In the genomic region with DNA sequence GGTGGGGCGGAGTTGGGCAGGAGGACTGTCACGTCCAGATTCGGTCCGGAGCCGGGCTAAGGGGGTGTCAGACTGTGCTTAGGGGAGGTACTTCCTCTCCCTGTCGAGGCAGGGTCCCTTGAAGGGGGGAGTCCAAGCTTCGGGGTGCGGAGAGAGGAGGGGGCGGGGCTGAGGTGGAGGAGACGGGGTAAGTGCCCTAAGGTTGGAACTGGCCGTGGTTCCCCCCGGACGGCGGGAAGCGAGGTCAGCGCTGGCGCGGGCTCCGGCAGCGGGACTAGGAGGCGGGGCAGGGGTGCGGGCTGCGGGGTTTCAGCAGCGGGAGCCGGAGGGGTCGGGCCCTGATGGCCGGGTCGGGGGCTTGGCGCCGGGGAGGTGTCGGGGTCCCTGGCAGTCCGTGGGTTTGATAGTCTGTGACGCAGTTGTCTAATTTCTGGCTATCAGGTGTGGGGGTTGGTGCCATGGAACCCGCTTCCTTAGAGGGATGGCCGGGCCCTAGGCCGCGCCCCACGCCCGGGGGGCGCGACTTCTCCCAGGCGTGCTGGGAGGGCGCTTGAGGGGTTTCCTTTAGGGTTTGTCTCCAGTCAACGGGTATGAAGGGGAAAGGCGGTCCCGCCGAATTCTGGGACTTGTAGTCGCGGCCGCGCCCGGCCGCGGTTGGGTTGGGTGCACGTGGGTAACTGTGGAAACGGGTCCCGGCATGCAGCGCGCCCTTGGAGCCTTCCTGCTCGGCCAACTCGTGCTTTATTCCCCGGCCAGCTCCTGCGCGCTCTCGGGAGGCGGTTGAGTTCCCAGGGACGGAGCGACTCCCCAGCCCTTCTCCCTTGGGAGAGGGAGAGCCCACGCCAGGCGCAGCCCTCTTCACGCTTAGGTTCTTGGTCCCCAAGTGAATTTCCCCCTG, we compare ENCODE assay signal across 8 cellular contexts. TPM values are rescaled to one million over a fixed set of nuclear protein-coding genes. Genes with fewer than 3 reads are reported as not detected.
DNase-seq lines count a peak whose midpoint lies in the region; TF ChIP-seq lines count a peak whose summit lies in the region.

No MANE protein-coding gene starts in this region.

- H3K9ac ChIP-seq in ES-I3 (ENCODE audit: low read depth, low read length) = peak overlapping the region; percentile 65
- H3K9ac ChIP-seq in H9 (ENCODE audit: extremely low read depth, insufficient read length, low read length) = peak overlapping the region; percentile 75
- peak overlapping the region in 4 of 5 donors; percentile 73 to 85 (median 82) for H3K9ac ChIP-seq in subcutaneous abdominal adipose tissue (ENCODE audit: low read length in 5 of 5)

- no peaks in the 10 kb centered on the region for H3K79me1 ChIP-seq in H9 (ENCODE audit: insufficient read depth, low read depth, low read length, poor library complexity, severe bottlenecking)

- DNase-seq in H9 (peak; percentile 91), M059J (ENCODE audit: low read depth) (peak; percentile 77), SIG-M5 (lab: John Stamatoyannopoulos, UW) (peak; percentile 33), foreskin melanocyte (peak; percentile 94)
- peak; percentile 41 to 57 (median 46) for DNase-seq in activated naive CD4-positive, alpha-beta T cell (lab: John Stamatoyannopoulos, UW)

- no peak overlapping the region for H3K56ac ChIP-seq in H9 (ENCODE audit: insufficient read length, low read depth, low read length)

- H4K20me1 ChIP-seq in H9 (ENCODE audit: control insufficient read depth, insufficient read depth, insufficient read length) = no peaks in the 10 kb centered on the region

- H3K4me1 Mint-ChIP-seq in H9 = peaks cover 21 to 44% of the 10 kb centered on the region in 2 experiments

- H3K4me1 ChIP-seq in ES-I3 (ENCODE audit: insufficient read depth, low read length) (no peaks in the 10 kb centered on the region), H9 (ENCODE audit: insufficient read depth, low read length) (peaks cover 3% of the 10 kb centered on the region; the same call in 1 of the 2 replicates), neuron (ENCODE audit: insufficient read depth, low read length) (peaks cover 11% of the 10 kb centered on the region), subcutaneous abdominal adipose tissue (ENCODE audit: control insufficient read depth in 5 of 5, insufficient read depth in 5 of 5, low read length in 5 of 5) (peaks cover 3 to 26% (median 19%) of the 10 kb centered on the region in 5 donors)

- H3K9me3 ChIP-seq in ES-I3 (ENCODE audit: control insufficient read depth, insufficient read depth, low read length) (no peaks in the 10 kb centered on the region), H9 (ENCODE audit: control insufficient read depth, low read depth, low read length) (no peaks in the 10 kb centered on the region), neuron (ENCODE audit: low read length) (no peaks in the 10 kb centered on the region), subcutaneous abdominal adipose tissue (ENCODE audit: control insufficient read depth in 5 of 5, low read length in 5 of 5) (no peaks in the 10 kb centered on the region)

- peak overlapping the region; percentile 67 for H3K4me3 ChIP-seq in neuron (ENCODE audit: low read length)
- H3K4me3 ChIP-seq in subcutaneous abdominal adipose tissue (ENCODE audit: low read depth in 1 of 5, low read length in 5 of 5) = peak overlapping the region; percentile 82 to 87 (median 86)

- peaks cover 30% of the 10 kb centered on the region; the same call in 1 of the 2 replicates for H3K79me2 ChIP-seq in H9 (ENCODE audit: insufficient read depth, low read length)

- H3K27ac Mint-ChIP-seq in H9 = peak overlapping the region in 2 of 3 experiments; percentile 85 to 88; a peak in 4 of 7 replicates

- H3K27me3 Mint-ChIP-seq in H9 (ENCODE audit: low read depth) = peaks cover 24% of the 10 kb centered on the region

- no peaks in the 10 kb centered on the region for H3K36me3 Mint-ChIP-seq in H9 (ENCODE audit: insufficient read depth in 1 of 3, low read depth in 3 of 3)

- H3K23ac ChIP-seq in H9 (ENCODE audit: insufficient read length, low read depth, low read length) = no peak overlapping the region

- no peak overlapping the region for H2BK120ac ChIP-seq in H9 (ENCODE audit: low read depth, low read length, poor library complexity, severe bottlenecking)

- no peak overlapping the region for H2BK5ac ChIP-seq in H9 (ENCODE audit: insufficient read length, low read length)

- no peak overlapping the region for H3T11ph ChIP-seq in H9 (ENCODE audit: low read length)

- H2AK5ac ChIP-seq in H9 (ENCODE audit: insufficient read length, low read length) = no peak overlapping the region

- no peak overlapping the region for H4K91ac ChIP-seq in H9 (ENCODE audit: insufficient read length, low read depth, low read length)

- H3K4ac ChIP-seq in H9 (ENCODE audit: low read depth, low read length) = no peak overlapping the region

- peaks cover 0 to 1% of the 10 kb centered on the region in 2 experiments; a peak in 1 of 5 replicates for H3K9me3 Mint-ChIP-seq in H9

- H2BK15ac ChIP-seq in H9 (ENCODE audit: low read depth, low read length) = no peak overlapping the region

- H3K4me2 ChIP-seq in H9 (ENCODE audit: insufficient read depth, insufficient read length, low read length) = peak overlapping the region; percentile 90

- TF ChIP-seq CTCF in H9 (conservative IDR thresholded peaks at IDR 0.05) = no peak

- H3K27me3 ChIP-seq in H9 (ENCODE audit: insufficient read depth, low read length) (no peaks in the 10 kb centered on the region), neuron (ENCODE audit: insufficient read depth, low read length) (no peaks in the 10 kb centered on the region), subcutaneous abdominal adipose tissue (ENCODE audit: control insufficient read depth in 5 of 5, insufficient read depth in 4 of 5, low read length in 5 of 5) (no peaks in the 10 kb centered on the region)

- H3K27ac ChIP-seq in H9 (ENCODE audit: insufficient read length, low read depth, low read length) = no peak overlapping the region
- H3K27ac ChIP-seq in subcutaneous abdominal adipose tissue (ENCODE audit: low read depth, low read length) = peak overlapping the region; percentile 92

- peaks cover 8% of the 10 kb centered on the region for H3K23me2 ChIP-seq in H9 (ENCODE audit: insufficient read length, low read depth, low read length, poor library complexity, severe bottlenecking)

- H2BK20ac ChIP-seq in H9 (ENCODE audit: low read depth, low read length, poor library complexity, severe bottlenecking) = no peak overlapping the region

- no peak overlapping the region for H3K18ac ChIP-seq in H9 (ENCODE audit: insufficient read length, low read depth, low read length)

- H2BK12ac ChIP-seq in H9 (ENCODE audit: insufficient read length, low read depth, low read length) = no peak overlapping the region

- peak overlapping the region; percentile 89 to 97 for H3K4me3 Mint-ChIP-seq in H9

- no peak overlapping the region for H4K8ac ChIP-seq in H9 (replicated peaks; ENCODE audit: insufficient read length, low read depth, low read length)

- H4K5ac ChIP-seq in H9 (ENCODE audit: insufficient read length, low read depth, low read length) = no peak overlapping the region

- H2AFZ ChIP-seq in H9 (ENCODE audit: low read length) (peak overlapping the region; percentile 15), neuron (ENCODE audit: low read depth, low read length) (no peak overlapping the region)

- H3K36me3 ChIP-seq in ES-I3 (ENCODE audit: insufficient read depth, low read length) (no peaks in the 10 kb centered on the region), neuron (ENCODE audit: insufficient read depth, low read length) (no peaks in the 10 kb centered on the region), subcutaneous abdominal adipose tissue (ENCODE audit: control insufficient read depth in 5 of 5, insufficient read depth in 5 of 5, low read length in 5 of 5) (peaks cover 0 to 5% (median 3%) of the 10 kb centered on the region in 5 donors)

- H3K14ac ChIP-seq in H9 (ENCODE audit: insufficient read depth, low read length) = no peak overlapping the region

- WGBS in H9 (ENCODE audit: extremely low coverage, insufficient read length, low lambda C conversion rate) = no CpG with 5 or more reads among the region's 71 CpGs

RNA-seq across cellular contexts. Expression of gene DCUN1D4, which starts 1.5 kb away (rescaled TPM):
- total RNA-seq in H9 (2021) = 44.5 and 46.7 TPM in 2 replicates
- total RNA-seq in M059J (2014; rRNA removed; shearing (Covaris generic)) = 26.0 and 29.4 TPM in 2 replicates

Comparison
In these comparisons a context has a peak if more than half of its experiments do, and no peak if none do; other contexts are left out.
1. DNase-seq: peak in every context shown above with its lines; median percentile 94 in foreskin melanocyte; 91 in H9; 77 in M059J; 46 in activated naive CD4-positive, alpha-beta T cell; 33 in SIG-M5.